Comparison of ENCODE assay signal across 8 cellular contexts in the genomic region with DNA sequence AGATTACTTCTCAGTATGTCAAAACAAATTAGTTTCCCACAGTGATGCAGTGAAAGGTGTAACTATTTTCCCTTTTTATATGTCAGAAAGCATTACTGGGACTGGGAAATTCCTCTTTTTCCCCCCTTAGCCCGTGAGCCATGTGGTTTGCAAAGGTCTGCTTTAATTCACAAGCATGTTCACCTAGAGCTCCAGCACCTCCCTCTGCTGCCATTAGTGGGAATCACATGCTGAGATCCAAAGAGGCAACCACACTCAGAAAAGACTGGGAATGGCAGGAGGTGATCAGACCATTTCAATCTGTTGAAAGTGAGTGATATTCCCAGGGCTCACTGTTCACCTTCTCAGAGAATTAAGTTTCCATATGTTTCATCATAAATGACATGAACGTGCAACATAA.
A peak's percentile ranks its signal among the peaks of the same experiment; 100 is the strongest.
DNase-seq lines count a peak whose midpoint lies in the region; ATAC-seq and TF ChIP-seq lines count a peak whose summit lies in the region.

No MANE protein-coding gene starts in this region.

- TF ChIP-seq CTCF in AG10803 (conservative IDR thresholded peaks at IDR 0.05; ENCODE audit: low read length), result peak; percentile 65
- TF ChIP-seq CTCF in HFF-Myc (IDR thresholded peaks at IDR 0.05; ENCODE audit: low read depth, low read length, missing control alignments), result peak; percentile 61
- TF ChIP-seq CTCF in vagina (IDR thresholded peaks at IDR 0.05), result no peak

- DNase-seq in AG10803 (ENCODE audit: low read depth), result peak; percentile 38
- peak; percentile 16 for DNase-seq in HFF-Myc (ENCODE audit: extremely low read depth, low read depth)
- DNase-seq in islet precursor cell, result peak; percentile 80
- DNase-seq in vagina (ENCODE audit: extremely low spot score in 2 of 2), result no peak
- no peak for DNase-seq in superior temporal gyrus (ENCODE audit: extremely low spot score)

- no peaks in the 10 kb centered on the region for H3K9me3 ChIP-seq in vagina

- no peaks in the 10 kb centered on the region for H3K36me3 ChIP-seq in vagina

- H3K4me1 ChIP-seq in vagina, result no peaks in the 10 kb centered on the region

- intact Hi-C loops in vagina (cut with DNase I), result no loop called here

- H3K27me3 ChIP-seq in vagina, result no peaks in the 10 kb centered on the region

- no peak overlapping the region for H3K27ac ChIP-seq in vagina

- no peak overlapping the region for H3K4me3 ChIP-seq in AG10803 (ENCODE audit: low read length)
- no peak overlapping the region for H3K4me3 ChIP-seq in HFF-Myc (replicated peaks; ENCODE audit: low read depth, low read length)
- no peak overlapping the region for H3K4me3 ChIP-seq in vagina

- TF ChIP-seq POLR2A in vagina (IDR thresholded peaks at IDR 0.05), result no peak

- ATAC-seq in SK-N-SH treated with all-trans-retinoic acid at 6 μM for 48 hours (peak; percentile 91), HG03432 (IDR thresholded peaks at IDR 0.05; ENCODE audit: unreplicated experiment) (no peak), GM18907 (IDR thresholded peaks at IDR 0.05; ENCODE audit: unreplicated experiment) (no peak)

TF ChIP-seq in SK-N-SH treated with all-trans-retinoic acid at 6 μM for 48 hours, 23 proteins besides CTCF, POLR2A, EP300 and RAD21:
- no peak for TF ChIP-seq ISL1 (CRISPR knock-in tag; IDR thresholded peaks at IDR 0.05)
- TF ChIP-seq, protein P1, sequence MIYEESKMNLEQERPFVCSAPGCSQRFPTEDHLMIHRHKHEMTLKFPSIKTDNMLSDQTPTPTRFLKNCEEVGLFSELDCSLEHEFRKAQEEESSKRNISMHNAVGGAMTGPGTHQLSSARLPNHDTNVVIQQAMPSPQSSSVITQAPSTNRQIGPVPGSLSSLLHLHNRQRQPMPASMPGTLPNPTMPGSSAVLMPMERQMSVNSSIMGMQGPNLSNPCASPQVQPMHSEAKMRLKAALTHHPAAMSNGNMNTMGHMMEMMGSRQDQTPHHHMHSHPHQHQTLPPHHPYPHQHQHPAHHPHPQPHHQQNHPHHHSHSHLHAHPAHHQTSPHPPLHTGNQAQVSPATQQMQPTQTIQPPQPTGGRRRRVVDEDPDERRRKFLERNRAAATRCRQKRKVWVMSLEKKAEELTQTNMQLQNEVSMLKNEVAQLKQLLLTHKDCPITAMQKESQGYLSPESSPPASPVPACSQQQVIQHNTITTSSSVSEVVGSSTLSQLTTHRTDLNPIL (CRISPR knock-in tag; IDR thresholded peaks at IDR 0.05; ENCODE audit: low read depth), result no peak
- TF ChIP-seq ZFP30 (CRISPR knock-in tag; IDR thresholded peaks at IDR 0.05), result no peak
- TF ChIP-seq PPARA (CRISPR knock-in tag; IDR thresholded peaks at IDR 0.05; ENCODE audit: borderline replicate concordance), result no peak
- TF ChIP-seq, protein P2, sequence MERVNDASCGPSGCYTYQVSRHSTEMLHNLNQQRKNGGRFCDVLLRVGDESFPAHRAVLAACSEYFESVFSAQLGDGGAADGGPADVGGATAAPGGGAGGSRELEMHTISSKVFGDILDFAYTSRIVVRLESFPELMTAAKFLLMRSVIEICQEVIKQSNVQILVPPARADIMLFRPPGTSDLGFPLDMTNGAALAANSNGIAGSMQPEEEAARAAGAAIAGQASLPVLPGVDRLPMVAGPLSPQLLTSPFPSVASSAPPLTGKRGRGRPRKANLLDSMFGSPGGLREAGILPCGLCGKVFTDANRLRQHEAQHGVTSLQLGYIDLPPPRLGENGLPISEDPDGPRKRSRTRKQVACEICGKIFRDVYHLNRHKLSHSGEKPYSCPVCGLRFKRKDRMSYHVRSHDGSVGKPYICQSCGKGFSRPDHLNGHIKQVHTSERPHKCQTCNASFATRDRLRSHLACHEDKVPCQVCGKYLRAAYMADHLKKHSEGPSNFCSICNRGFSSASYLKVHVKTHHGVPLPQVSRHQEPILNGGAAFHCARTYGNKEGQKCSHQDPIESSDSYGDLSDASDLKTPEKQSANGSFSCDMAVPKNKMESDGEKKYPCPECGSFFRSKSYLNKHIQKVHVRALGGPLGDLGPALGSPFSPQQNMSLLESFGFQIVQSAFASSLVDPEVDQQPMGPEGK (CRISPR knock-in tag; IDR thresholded peaks at IDR 0.05; ENCODE audit: borderline replicate concordance), result no peak
- TF ChIP-seq TCF4 (CRISPR knock-in tag; IDR thresholded peaks at IDR 0.05; ENCODE audit: borderline replicate concordance), result no peak
- TF ChIP-seq, protein P3, sequence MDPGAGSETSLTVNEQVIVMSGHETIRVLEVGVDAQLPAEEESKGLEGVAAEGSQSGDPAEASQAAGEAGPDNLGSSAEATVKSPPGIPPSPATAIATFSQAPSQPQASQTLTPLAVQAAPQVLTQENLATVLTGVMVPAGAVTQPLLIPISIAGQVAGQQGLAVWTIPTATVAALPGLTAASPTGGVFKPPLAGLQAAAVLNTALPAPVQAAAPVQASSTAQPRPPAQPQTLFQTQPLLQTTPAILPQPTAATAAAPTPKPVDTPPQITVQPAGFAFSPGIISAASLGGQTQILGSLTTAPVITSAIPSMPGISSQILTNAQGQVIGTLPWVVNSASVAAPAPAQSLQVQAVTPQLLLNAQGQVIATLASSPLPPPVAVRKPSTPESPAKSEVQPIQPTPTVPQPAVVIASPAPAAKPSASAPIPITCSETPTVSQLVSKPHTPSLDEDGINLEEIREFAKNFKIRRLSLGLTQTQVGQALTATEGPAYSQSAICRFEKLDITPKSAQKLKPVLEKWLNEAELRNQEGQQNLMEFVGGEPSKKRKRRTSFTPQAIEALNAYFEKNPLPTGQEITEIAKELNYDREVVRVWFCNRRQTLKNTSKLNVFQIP (CRISPR knock-in tag; IDR thresholded peaks at IDR 0.05; ENCODE audit: borderline replicate concordance, low read depth), result no peak
- TF ChIP-seq ZNF565 (CRISPR knock-in tag; conservative IDR thresholded peaks at IDR 0.05; ENCODE audit: low read depth), result no peak
- TF ChIP-seq BACH2 (CRISPR knock-in tag; IDR thresholded peaks at IDR 0.05; ENCODE audit: borderline replicate concordance), result no peak

Comparison
In these comparisons a context has a peak if more than half of its experiments do, and no peak if none do; other contexts are left out.
1. DNase-seq: peak in AG10803 (single experiment), HFF-Myc (single experiment) and islet precursor cell (single experiment); none in vagina (0 of 2) and superior temporal gyrus (single experiment).
2. CTCF ChIP-seq: peak in AG10803 (single experiment) and HFF-Myc (single experiment); none in vagina (0 of 3).